15 cellular contexts compared by ENCODE assay signal in the genomic region with DNA sequence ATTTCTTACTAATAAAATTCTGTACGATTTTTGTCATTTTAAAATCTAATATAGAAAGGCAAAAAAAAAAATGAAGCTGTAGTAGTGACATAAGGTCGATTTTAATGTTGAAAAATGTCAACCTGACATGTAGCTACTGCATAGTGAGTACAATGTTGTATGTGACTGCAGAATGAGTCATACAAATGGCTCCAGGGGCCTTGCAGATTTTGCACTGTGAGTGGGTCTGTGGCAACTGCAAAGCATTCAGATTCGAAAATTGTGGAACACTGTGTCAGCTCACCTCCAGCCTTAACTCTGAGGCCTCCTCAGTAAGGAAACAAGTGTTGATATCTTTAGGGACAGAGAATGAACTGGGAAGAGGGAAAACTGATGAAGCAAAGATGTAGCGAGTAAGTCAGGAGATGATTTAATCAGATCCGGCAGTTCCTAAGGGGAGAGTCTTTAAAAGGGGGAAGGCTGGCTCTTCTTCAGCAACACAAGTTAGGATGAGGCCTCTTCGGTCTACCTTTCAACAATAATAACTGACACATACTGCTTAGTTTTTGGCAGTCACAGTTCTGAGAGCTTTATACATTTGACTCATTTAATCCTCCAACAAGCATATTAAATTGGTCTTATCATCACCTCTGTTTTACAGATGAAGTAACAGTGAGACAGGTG. TPM values are rescaled to one million over a fixed set of nuclear protein-coding genes. Genes with fewer than 3 reads are reported as not detected.
DNase-seq lines count a peak whose midpoint lies in the region; ATAC-seq, FAIRE-seq and TF ChIP-seq lines count a peak whose summit lies in the region.
"Had no signal": no experiment of that assay in that cellular context is flagged by ENCODE, and none has a peak within 500 bp of the region (broad histone marks: within the 10 kb centered on the region; RNA-seq: fewer than 3 reads in every experiment).

No MANE protein-coding gene starts in this region.

- H3K27ac ChIP-seq in IMR-90 (ENCODE audit: insufficient read depth, low read length) = no peak overlapping the region
- H3K27ac ChIP-seq: pancreas had no signal

- H2BK5ac ChIP-seq in IMR-90 (ENCODE audit: low read depth, low read length, poor library complexity, severe bottlenecking) = no peak overlapping the region

- no TSS peak for BruUV-seq in IMR-90 (replicated peaks; lab: Mats Ljungman, UMichigan)

- no peaks in the 10 kb centered on the region for H3K4me1 ChIP-seq in BE2C
- H3K4me1 ChIP-seq in IMR-90 (ENCODE audit: control insufficient read depth, insufficient read depth, low read length) = no peaks in the 10 kb centered on the region
- H3K4me1 ChIP-seq: pancreas had no signal

- no peak for TF ChIP-seq RAD21 in IMR-90 (IDR thresholded peaks at IDR 0.05; ENCODE audit: low read length)

- POLR2A ChIA-PET in IMR-90 (lab: Charles Lee; ENCODE audit: unreplicated experiment) = no interaction called here

- CTCF ChIA-PET in IMR-90 (lab: Yijun Ruan, JAX) = interaction anchor here (0.6 kb wide), 1 partner anchor 124 kb away, joined by 8 read pairs; no protein-coding TSS in a partner anchor

- no peak overlapping the region for H4K91ac ChIP-seq in IMR-90 (ENCODE audit: insufficient read depth, low read depth, low read length)

- WGBS in IMR-90 (ENCODE audit: extremely low coverage in 2 of 2, insufficient read length in 1 of 2), 2 experiments = 40% methylated on average over 2 of the region's 6 CpGs; no CpG with 5 or more reads in 1 of the 2 experiments

- intact Hi-C loops in IMR-90 (cut with micrococcal nuclease) = no loop called here

- DNase-seq in BE2C (peak; percentile 9), IMR-90 (peak; percentile 35), astrocyte of the spinal cord (ENCODE audit: low read depth, low spot score) (peak; percentile 39), kidney epithelial cell (ENCODE audit: low read depth) (peak; percentile 26), GM19239 (ENCODE audit: insufficient read length, low spot score) (no peak), NCI-H345 (lab: John Stamatoyannopoulos, UW) (no peak)
- DNase-seq in activated CD4-positive, alpha-beta T cell treated with anti-CD3 and anti-CD28 coated beads for 4 hours = no peak
- DNase-seq: activated naive CD8-positive, alpha-beta T cell treated with anti-CD3 and anti-CD28 coated beads for 36 hours; pancreas; stimulated activated CD4-positive, alpha-beta T cell treated with anti-CD3 and anti-CD28 coated beads, Interleukin-2, amount 100 ng/mL, for 48 hours; stimulated activated naive CD4-positive, alpha-beta T cell treated with Interleukin-2 at 50 U/mL for 16 hours had no signal

- H2BK20ac ChIP-seq in IMR-90 (ENCODE audit: low read depth, low read length) = no peak overlapping the region

- no peak overlapping the region for H3K4ac ChIP-seq in IMR-90 (ENCODE audit: low read depth, low read length)

- FAIRE-seq in GM19239 (lab: Jason Lieb, UNC) = no peak
- FAIRE-seq: GM18507, pancreas had no signal

- H3K14ac ChIP-seq in IMR-90 (replicated peaks; ENCODE audit: low read depth, low read length) = no peak overlapping the region

- no peak overlapping the region for H3K9ac ChIP-seq in IMR-90 (ENCODE audit: low read depth, low read length)

- no peak overlapping the region for H4K5ac ChIP-seq in IMR-90 (ENCODE audit: low read depth, low read length)

- dilution Hi-C loops in IMR-90 (cut with HindIII; ENCODE audit: low sequenced_read_pairs, unreplicated experiment) = no loop called here

- no peak overlapping the region for H3K23ac ChIP-seq in IMR-90 (ENCODE audit: low read depth, low read length)

- no peak overlapping the region for H4K8ac ChIP-seq in IMR-90 (ENCODE audit: low read depth in 2 of 2, low read length in 2 of 2)

- TF ChIP-seq CTCF in BE2C (IDR thresholded peaks at IDR 0.05; ENCODE audit: low read depth, low read length) = no peak
- no peak for TF ChIP-seq CTCF in IMR-90 (conservative IDR thresholded peaks at IDR 0.05; ENCODE audit: low read depth, low read length)
- no peak for TF ChIP-seq CTCF in astrocyte of the spinal cord (IDR thresholded peaks at IDR 0.05; ENCODE audit: low read depth, low read length)
- TF ChIP-seq CTCF in kidney epithelial cell (IDR thresholded peaks at IDR 0.05; ENCODE audit: insufficient read depth, low read length, poor library complexity, severe bottlenecking) = no peak

- in situ Hi-C loops in IMR-90 (cut with MboI; ENCODE audit: low sequenced_read_pairs) = no loop called here
- in situ Hi-C loops in astrocyte of the spinal cord (cut with HindIII; ENCODE audit: low sequenced_read_pairs) = no loop called here

- H3K27me3 ChIP-seq in BE2C = no peaks in the 10 kb centered on the region
- H3K27me3 ChIP-seq in IMR-90 (ENCODE audit: control insufficient read depth, insufficient read depth, low read length) = no peaks in the 10 kb centered on the region
- no peaks in the 10 kb centered on the region for H3K27me3 ChIP-seq in kidney epithelial cell (ENCODE audit: control insufficient read depth, insufficient read depth, low read length)
- H3K27me3 ChIP-seq: pancreas had no signal

- H3K4me2 ChIP-seq in IMR-90 (ENCODE audit: low read depth, low read length) = no peak overlapping the region

- TF ChIP-seq POLR2A in IMR-90 (IDR thresholded peaks at IDR 0.05; ENCODE audit: low read depth, low read length) = no peak

- no peak overlapping the region for H2AK5ac ChIP-seq in IMR-90 (ENCODE audit: low read depth, low read length)

- no peaks in the 10 kb centered on the region for H4K20me1 ChIP-seq in IMR-90 (ENCODE audit: insufficient read depth, low read length)

- H3K9me1 ChIP-seq in IMR-90 (ENCODE audit: insufficient read depth, low read length) = no peaks in the 10 kb centered on the region

- H3K36me3 ChIP-seq in BE2C = no peaks in the 10 kb centered on the region
- no peaks in the 10 kb centered on the region for H3K36me3 ChIP-seq in IMR-90 (ENCODE audit: control insufficient read depth, insufficient read depth, low read length)
- H3K36me3 ChIP-seq in kidney epithelial cell (ENCODE audit: control insufficient read depth, insufficient read depth, low read length) = no peaks in the 10 kb centered on the region
- H3K36me3 ChIP-seq: pancreas had no signal

- H3K18ac ChIP-seq in IMR-90 (ENCODE audit: low read depth, low read length) = no peak overlapping the region

- ATAC-seq in IMR-90 (ENCODE audit: low read depth) (peak; percentile 32; the same call in 1 of the 2 replicates), GM18517 (IDR thresholded peaks at IDR 0.05; ENCODE audit: unreplicated experiment) (no peak)
- ATAC-seq: pancreas had no signal

- H2BK15ac ChIP-seq in IMR-90 (ENCODE audit: low read depth, low read length) = no peak overlapping the region

- H3K9me3 ChIP-seq in BE2C (no peaks in the 10 kb centered on the region), IMR-90 (ENCODE audit: control insufficient read depth, insufficient read depth, low read length) (no peaks in the 10 kb centered on the region)
- H3K9me3 ChIP-seq: pancreas had no signal

- H3K4me3 ChIP-seq in BE2C (ENCODE audit: low read depth, low read length) (no peak overlapping the region), IMR-90 (ENCODE audit: insufficient read depth, low read depth, low read length) (no peak overlapping the region), astrocyte of the spinal cord (ENCODE audit: low read depth, low read length) (no peak overlapping the region), kidney epithelial cell (ENCODE audit: low read depth, low read length) (no peak overlapping the region)
- H3K4me3 ChIP-seq: pancreas had no signal

- H3K79me1 ChIP-seq in IMR-90 (ENCODE audit: low read depth in 1 of 2, low read length in 2 of 2) = no peaks in the 10 kb centered on the region

- H2BK120ac ChIP-seq in IMR-90 (ENCODE audit: low read depth, low read length) = no peak overlapping the region

- peak overlapping the region; percentile 44 for H2AFZ ChIP-seq in IMR-90 (replicated peaks; ENCODE audit: low read length, poor library complexity)

- H3K56ac ChIP-seq in IMR-90 (ENCODE audit: extremely low read depth, insufficient read depth, low read length) = no peak overlapping the region

- H2AK9ac ChIP-seq in IMR-90 (replicated peaks; ENCODE audit: low read depth, low read length, poor library complexity) = no peak overlapping the region

TF ChIP-seq in IMR-90, 13 proteins besides CTCF, POLR2A, EP300 and RAD21:
- TF ChIP-seq NFE2L2 (IDR thresholded peaks at IDR 0.05; ENCODE audit: low read depth, low read length) = no peak
- TF ChIP-seq FOS (IDR thresholded peaks at IDR 0.05; ENCODE audit: low read depth, low read length) = 0 out of 2 replicates have a peak, but pooled peaks have one; percentile 9

RNA-seq across cellular contexts. Expression of gene TKTL2, which starts 24.9 kb away (rescaled TPM):
- polyA plus RNA-seq in BE2C (2012; ENCODE audit: insufficient read depth, insufficient read length, low read depth) = not detected
- total RNA-seq in IMR-90 (2012; rRNA removed) (not detected in 2 replicates), kidney epithelial cell (not detected in 2 replicates)
- polyA plus RNA-seq in IMR-90 (2012; rRNA removed) = not detected in 2 replicates
- not detected in 2 replicates for polyA plus RNA-seq in IMR-90 (2012; cell fraction: cytosol; rRNA removed)
- polyA plus RNA-seq in IMR-90 (2012; cell fraction: nucleus; rRNA removed; ENCODE audit: low replicate concordance) = 0.03 TPM in 1 of 2 replicates, not detected in the other
- total RNA-seq: activated naive CD8-positive, alpha-beta T cell treated with anti-CD3 and anti-CD28 coated beads for 36 hours; glomerular endothelial cell; pancreas had no signal
- polyA plus RNA-seq: BJ had no signal

RNA-seq across cellular contexts. Expression of gene TMA16, which starts 45.8 kb away (rescaled TPM):
- polyA plus RNA-seq in BE2C (2012; ENCODE audit: insufficient read depth, insufficient read length, low read depth) = 49.0 TPM
- 9.3 and 42.5 TPM in 2 replicates for total RNA-seq in IMR-90 (2012; rRNA removed)
- polyA plus RNA-seq in IMR-90 (2012; rRNA removed) = 15.6 and 19.8 TPM in 2 replicates
- polyA plus RNA-seq in IMR-90 (2012; cell fraction: cytosol; rRNA removed) = 5.0 and 7.2 TPM in 2 replicates
- polyA plus RNA-seq in IMR-90 (2012; cell fraction: nucleus; rRNA removed; ENCODE audit: low replicate concordance) = 2.0 and 11.7 TPM in 2 replicates
- 22.1 and 30.7 TPM in 2 replicates for total RNA-seq in kidney epithelial cell

Comparison
In these comparisons a context has a peak if more than half of its experiments do, and no peak if none do; other contexts are left out.
1. DNase-seq: peak in BE2C (single experiment), IMR-90 (single experiment), astrocyte of the spinal cord (single experiment) and kidney epithelial cell (single experiment); none in GM19239 (single experiment), activated CD4-positive, alpha-beta T cell treated with anti-CD3 and anti-CD28 coated beads for 4 hours (0 of 2) and NCI-H345 (single experiment).